In genomic region chr15:101255615-101256350, GRCh38 we compare ENCODE assay signal across 1 cellular context.
A peak's percentile ranks its signal among the peaks of the same experiment; 100 is the strongest.
TF ChIP-seq lines count a peak whose summit lies in the region.

No MANE protein-coding gene starts in this region.

TF ChIP-seq in K562, 482 proteins besides CTCF, POLR2A, EP300 and RAD21 (continued from another document and continues in another):
- TF ChIP-seq, protein P1, sequence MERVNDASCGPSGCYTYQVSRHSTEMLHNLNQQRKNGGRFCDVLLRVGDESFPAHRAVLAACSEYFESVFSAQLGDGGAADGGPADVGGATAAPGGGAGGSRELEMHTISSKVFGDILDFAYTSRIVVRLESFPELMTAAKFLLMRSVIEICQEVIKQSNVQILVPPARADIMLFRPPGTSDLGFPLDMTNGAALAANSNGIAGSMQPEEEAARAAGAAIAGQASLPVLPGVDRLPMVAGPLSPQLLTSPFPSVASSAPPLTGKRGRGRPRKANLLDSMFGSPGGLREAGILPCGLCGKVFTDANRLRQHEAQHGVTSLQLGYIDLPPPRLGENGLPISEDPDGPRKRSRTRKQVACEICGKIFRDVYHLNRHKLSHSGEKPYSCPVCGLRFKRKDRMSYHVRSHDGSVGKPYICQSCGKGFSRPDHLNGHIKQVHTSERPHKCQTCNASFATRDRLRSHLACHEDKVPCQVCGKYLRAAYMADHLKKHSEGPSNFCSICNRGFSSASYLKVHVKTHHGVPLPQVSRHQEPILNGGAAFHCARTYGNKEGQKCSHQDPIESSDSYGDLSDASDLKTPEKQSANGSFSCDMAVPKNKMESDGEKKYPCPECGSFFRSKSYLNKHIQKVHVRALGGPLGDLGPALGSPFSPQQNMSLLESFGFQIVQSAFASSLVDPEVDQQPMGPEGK (CRISPR knock-in tag; IDR thresholded peaks at IDR 0.05; ENCODE audit: borderline replicate concordance), result no peak
- no peak for TF ChIP-seq ZZZ3 (IDR thresholded peaks at IDR 0.05)
- peak; percentile 89 for TF ChIP-seq LEF1 (IDR thresholded peaks at IDR 0.05)
- TF ChIP-seq ZKSCAN8 (CRISPR knock-in tag; IDR thresholded peaks at IDR 0.05), result 0 out of 2 replicates have a peak, but pooled peaks have one; percentile 34
- TF ChIP-seq COPS2 (conservative IDR thresholded peaks at IDR 0.05), result no peak
- no peak for TF ChIP-seq RFX7 (CRISPR knock-in tag; IDR thresholded peaks at IDR 0.05)
- TF ChIP-seq ZNF212 (CRISPR knock-in tag; IDR thresholded peaks at IDR 0.05), result no peak
- no peak for TF ChIP-seq CBFB (CRISPR knock-in tag; IDR thresholded peaks at IDR 0.05)
- peak; percentile 21 for TF ChIP-seq TBP (optimal IDR thresholded peaks at IDR 0.05; ENCODE audit: low read depth, low read length)
- TF ChIP-seq CHD4 (IDR thresholded peaks at IDR 0.05; ENCODE audit: insufficient read depth, insufficient replicate concordance, low read depth, low read length, poor library complexity, severe bottlenecking), result no peak
- peak; percentile 80 for TF ChIP-seq STAT5A (IDR thresholded peaks at IDR 0.05; ENCODE audit: borderline replicate concordance, low read length)
- TF ChIP-seq MXI1 (IDR thresholded peaks at IDR 0.05; ENCODE audit: low read depth, low read length), result no peak
- TF ChIP-seq MAFG (tag; conservative IDR thresholded peaks at IDR 0.05), result peak; percentile 97
- TF ChIP-seq, protein P2, sequence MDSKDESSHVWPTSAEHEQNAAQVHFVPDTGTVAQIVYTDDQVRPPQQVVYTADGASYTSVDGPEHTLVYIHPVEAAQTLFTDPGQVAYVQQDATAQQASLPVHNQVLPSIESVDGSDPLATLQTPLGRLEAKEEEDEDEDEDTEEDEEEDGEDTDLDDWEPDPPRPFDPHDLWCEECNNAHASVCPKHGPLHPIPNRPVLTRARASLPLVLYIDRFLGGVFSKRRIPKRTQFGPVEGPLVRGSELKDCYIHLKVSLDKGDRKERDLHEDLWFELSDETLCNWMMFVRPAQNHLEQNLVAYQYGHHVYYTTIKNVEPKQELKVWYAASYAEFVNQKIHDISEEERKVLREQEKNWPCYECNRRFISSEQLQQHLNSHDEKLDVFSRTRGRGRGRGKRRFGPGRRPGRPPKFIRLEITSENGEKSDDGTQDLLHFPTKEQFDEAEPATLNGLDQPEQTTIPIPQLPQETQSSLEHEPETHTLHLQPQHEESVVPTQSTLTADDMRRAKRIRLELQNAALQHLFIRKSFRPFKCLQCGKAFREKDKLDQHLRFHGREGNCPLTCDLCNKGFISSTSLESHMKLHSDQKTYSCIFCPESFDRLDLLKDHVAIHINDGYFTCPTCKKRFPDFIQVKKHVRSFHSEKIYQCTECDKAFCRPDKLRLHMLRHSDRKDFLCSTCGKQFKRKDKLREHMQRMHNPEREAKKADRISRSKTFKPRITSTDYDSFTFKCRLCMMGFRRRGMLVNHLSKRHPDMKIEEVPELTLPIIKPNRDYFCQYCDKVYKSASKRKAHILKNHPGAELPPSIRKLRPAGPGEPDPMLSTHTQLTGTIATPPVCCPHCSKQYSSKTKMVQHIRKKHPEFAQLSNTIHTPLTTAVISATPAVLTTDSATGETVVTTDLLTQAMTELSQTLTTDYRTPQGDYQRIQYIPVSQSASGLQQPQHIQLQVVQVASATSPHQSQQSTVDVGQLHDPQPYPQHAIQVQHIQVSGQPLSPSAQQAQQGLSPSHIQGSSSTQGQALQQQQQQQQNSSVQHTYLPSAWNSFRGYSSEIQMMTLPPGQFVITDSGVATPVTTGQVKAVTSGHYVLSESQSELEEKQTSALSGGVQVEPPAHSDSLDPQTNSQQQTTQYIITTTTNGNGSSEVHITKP (IDR thresholded peaks at IDR 0.05; ENCODE audit: partially characterized antibody), result peak; percentile 46
- TF ChIP-seq ZNF445 (CRISPR knock-in tag; IDR thresholded peaks at IDR 0.05; ENCODE audit: low read depth), result no peak
- peak; percentile 86 for TF ChIP-seq TEAD4 (IDR thresholded peaks at IDR 0.05; ENCODE audit: low read length)
- no peak for TF ChIP-seq TEAD4 (CRISPR knock-in tag; IDR thresholded peaks at IDR 0.05; ENCODE audit: borderline replicate concordance)
- TF ChIP-seq ETV5 (CRISPR knock-in tag; IDR thresholded peaks at IDR 0.05; ENCODE audit: low read depth), result no peak; the same call in 1 of the 2 replicates
- peak; percentile 99 for TF ChIP-seq NFE2 (IDR thresholded peaks at IDR 0.05; ENCODE audit: low read depth)
- TF ChIP-seq TAF7 (tag; IDR thresholded peaks at IDR 0.05), result no peak
- TF ChIP-seq SMARCA4 (IDR thresholded peaks at IDR 0.05), result peak; percentile 99
- no peak; the same call in 1 of the 2 replicates for TF ChIP-seq ZNF766 (CRISPR knock-in tag; conservative IDR thresholded peaks at IDR 0.05)
- TF ChIP-seq TCF3 (CRISPR knock-in tag; IDR thresholded peaks at IDR 0.05), result peak; percentile 98
- no peak for TF ChIP-seq RFX1 (IDR thresholded peaks at IDR 0.05)
- peak; percentile 95 for TF ChIP-seq NCOR1 (IDR thresholded peaks at IDR 0.05)
- no peak for TF ChIP-seq SNAPC5 (CRISPR knock-in tag; IDR thresholded peaks at IDR 0.05)
- TF ChIP-seq SIN3A (IDR thresholded peaks at IDR 0.05; ENCODE audit: borderline replicate concordance in 2 of 2, control insufficient read depth in 1 of 2, low read depth in 2 of 2, low read length in 2 of 2), result no peak; a peak in 1 of 4 replicates
- TF ChIP-seq STAG1 (CRISPR knock-in tag; IDR thresholded peaks at IDR 0.05; ENCODE audit: borderline replicate concordance), result no peak
- peak; percentile 96 for TF ChIP-seq MCM3 (IDR thresholded peaks at IDR 0.05)
- TF ChIP-seq DPF2 (IDR thresholded peaks at IDR 0.05), result peak; percentile 100
- peak; percentile 23; the same call in 1 of the 2 replicates for TF ChIP-seq MEF2D (tag; conservative IDR thresholded peaks at IDR 0.05; ENCODE audit: low read depth)
- no peak for TF ChIP-seq TCF15 (CRISPR knock-in tag; IDR thresholded peaks at IDR 0.05)
- TF ChIP-seq SRSF3 (IDR thresholded peaks at IDR 0.05; ENCODE audit: insufficient read depth, low read length), result no peak
- TF ChIP-seq ZNF3 (CRISPR knock-in tag; IDR thresholded peaks at IDR 0.05), result no peak
- peak; percentile 92 for TF ChIP-seq CTBP1 (IDR thresholded peaks at IDR 0.05; ENCODE audit: borderline replicate concordance)
- no peak for TF ChIP-seq ZNF239 (CRISPR knock-in tag; IDR thresholded peaks at IDR 0.05)
- TF ChIP-seq PPARD (CRISPR knock-in tag; IDR thresholded peaks at IDR 0.05), result no peak
- TF ChIP-seq, protein P3, sequence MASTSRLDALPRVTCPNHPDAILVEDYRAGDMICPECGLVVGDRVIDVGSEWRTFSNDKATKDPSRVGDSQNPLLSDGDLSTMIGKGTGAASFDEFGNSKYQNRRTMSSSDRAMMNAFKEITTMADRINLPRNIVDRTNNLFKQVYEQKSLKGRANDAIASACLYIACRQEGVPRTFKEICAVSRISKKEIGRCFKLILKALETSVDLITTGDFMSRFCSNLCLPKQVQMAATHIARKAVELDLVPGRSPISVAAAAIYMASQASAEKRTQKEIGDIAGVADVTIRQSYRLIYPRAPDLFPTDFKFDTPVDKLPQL (IDR thresholded peaks at IDR 0.05; ENCODE audit: extremely low read depth, insufficient read length), result no peak
- no peak for TF ChIP-seq ZNF668 (CRISPR knock-in tag; IDR thresholded peaks at IDR 0.05)
- TF ChIP-seq EZH2 (IDR thresholded peaks at IDR 0.05; ENCODE audit: borderline replicate concordance, low read depth, low read length), result no peak
- peak; percentile 31; the same call in 1 of the 2 replicates for TF ChIP-seq SMARCA5 (IDR thresholded peaks at IDR 0.05)
- no peak for TF ChIP-seq ZKSCAN1 (IDR thresholded peaks at IDR 0.05; ENCODE audit: low read depth, low read length)
- TF ChIP-seq ZBTB34 (CRISPR knock-in tag; IDR thresholded peaks at IDR 0.05), result no peak
- peak; percentile 54; the same call in 1 of the 2 replicates for TF ChIP-seq L3MBTL2 (IDR thresholded peaks at IDR 0.05)
- TF ChIP-seq JUN (IDR thresholded peaks at IDR 0.05; ENCODE audit: borderline replicate concordance, low read depth, low read length), result peak; percentile 90
- no peak for TF ChIP-seq JUN (CRISPR knock-in tag; IDR thresholded peaks at IDR 0.05; ENCODE audit: borderline replicate concordance)
- TF ChIP-seq ZNF444 (CRISPR knock-in tag; IDR thresholded peaks at IDR 0.05), result no peak
- peak; percentile 87 for TF ChIP-seq CREM (IDR thresholded peaks at IDR 0.05; ENCODE audit: low read depth)
- TF ChIP-seq THRB (CRISPR knock-in tag; conservative IDR thresholded peaks at IDR 0.05), result peak; percentile 64; the same call in 1 of the 2 replicates
- TF ChIP-seq ELF4 (CRISPR knock-in tag; IDR thresholded peaks at IDR 0.05), result peak; percentile 69; the same call in 1 of the 2 replicates
- TF ChIP-seq, protein P4, sequence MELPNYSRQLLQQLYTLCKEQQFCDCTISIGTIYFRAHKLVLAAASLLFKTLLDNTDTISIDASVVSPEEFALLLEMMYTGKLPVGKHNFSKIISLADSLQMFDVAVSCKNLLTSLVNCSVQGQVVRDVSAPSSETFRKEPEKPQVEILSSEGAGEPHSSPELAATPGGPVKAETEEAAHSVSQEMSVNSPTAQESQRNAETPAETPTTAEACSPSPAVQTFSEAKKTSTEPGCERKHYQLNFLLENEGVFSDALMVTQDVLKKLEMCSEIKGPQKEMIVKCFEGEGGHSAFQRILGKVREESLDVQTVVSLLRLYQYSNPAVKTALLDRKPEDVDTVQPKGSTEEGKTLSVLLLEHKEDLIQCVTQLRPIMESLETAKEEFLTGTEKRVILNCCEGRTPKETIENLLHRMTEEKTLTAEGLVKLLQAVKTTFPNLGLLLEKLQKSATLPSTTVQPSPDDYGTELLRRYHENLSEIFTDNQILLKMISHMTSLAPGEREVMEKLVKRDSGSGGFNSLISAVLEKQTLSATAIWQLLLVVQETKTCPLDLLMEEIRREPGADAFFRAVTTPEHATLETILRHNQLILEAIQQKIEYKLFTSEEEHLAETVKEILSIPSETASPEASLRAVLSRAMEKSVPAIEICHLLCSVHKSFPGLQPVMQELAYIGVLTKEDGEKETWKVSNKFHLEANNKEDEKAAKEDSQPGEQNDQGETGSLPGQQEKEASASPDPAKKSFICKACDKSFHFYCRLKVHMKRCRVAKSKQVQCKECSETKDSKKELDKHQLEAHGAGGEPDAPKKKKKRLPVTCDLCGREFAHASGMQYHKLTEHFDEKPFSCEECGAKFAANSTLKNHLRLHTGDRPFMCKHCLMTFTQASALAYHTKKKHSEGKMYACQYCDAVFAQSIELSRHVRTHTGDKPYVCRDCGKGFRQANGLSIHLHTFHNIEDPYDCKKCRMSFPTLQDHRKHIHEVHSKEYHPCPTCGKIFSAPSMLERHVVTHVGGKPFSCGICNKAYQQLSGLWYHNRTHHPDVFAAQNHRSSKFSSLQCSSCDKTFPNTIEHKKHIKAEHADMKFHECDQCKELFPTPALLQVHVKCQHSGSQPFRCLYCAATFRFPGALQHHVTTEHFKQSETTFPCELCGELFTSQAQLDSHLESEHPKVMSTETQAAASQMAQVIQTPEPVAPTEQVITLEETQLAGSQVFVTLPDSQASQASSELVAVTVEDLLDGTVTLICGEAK (IDR thresholded peaks at IDR 0.05), result peak; percentile 44; the same call in 1 of the 2 replicates
- TF ChIP-seq, protein P4 (CRISPR knock-in tag; IDR thresholded peaks at IDR 0.05), result no peak
- peak; percentile 96 for TF ChIP-seq NBN (IDR thresholded peaks at IDR 0.05; ENCODE audit: low read depth)
- TF ChIP-seq KDM4B (IDR thresholded peaks at IDR 0.05; ENCODE audit: borderline replicate concordance in 2 of 2, low read depth in 1 of 2), result no peak
- TF ChIP-seq POLR2AphosphoS5 (IDR thresholded peaks at IDR 0.05; ENCODE audit: control insufficient read depth, insufficient read depth, low read depth, low read length), result peak; percentile 69; the same call in 1 of the 2 replicates
